8 cellular contexts compared by ENCODE assay signal in genomic region chr12:121110211-121110940, GRCh38. TPM values are rescaled to one million over a fixed set of nuclear protein-coding genes. Genes with fewer than 3 reads are reported as not detected.
DNase-seq lines count a peak whose midpoint lies in the region; ATAC-seq and TF ChIP-seq lines count a peak whose summit lies in the region.

No MANE protein-coding gene starts in this region.

- WGBS in aorta, 2 donors, result 49 to 54% methylated on average over 8 of the region's 8 CpGs

- no peak overlapping the region for H3K4me3 ChIP-seq in parathyroid adenoma (ENCODE audit: low read depth, low read length)
- H3K4me3 ChIP-seq in aorta (ENCODE audit: low read length in 2 of 2), result no peak overlapping the region

- DNase-seq in AML-193 (lab: John Stamatoyannopoulos, UW) (peak; percentile 52 to 71), KBM-7 (peak; percentile 67), RPMI8226 (peak; percentile 69), germinal center (ENCODE audit: low spot score) (peak; percentile 67), aorta (peak; percentile 57 to 79)
- peak; percentile 45 for DNase-seq in activated gamma-delta T cell treated with anti-CD3 and anti-CD28 coated beads, Interleukin-2, amount 50 U/mL, for 16 hours (ENCODE audit: low read depth)

- no peaks in the 10 kb centered on the region for H3K27me3 ChIP-seq in parathyroid adenoma (ENCODE audit: control insufficient read depth, insufficient read depth, low read length)
- H3K27me3 ChIP-seq in aorta (ENCODE audit: control insufficient read depth in 1 of 2, insufficient read depth in 2 of 2, low read length in 1 of 2), result no peaks in the 10 kb centered on the region

- H3K36me3 ChIP-seq in parathyroid adenoma (ENCODE audit: control insufficient read depth, insufficient read depth, low read length) (no peaks in the 10 kb centered on the region), aorta (ENCODE audit: control insufficient read depth in 1 of 2, insufficient read depth in 2 of 2, low read length in 1 of 2) (no peaks in the 10 kb centered on the region)

- peak; percentile 97 for TF ChIP-seq CTCF in parathyroid adenoma (IDR thresholded peaks at IDR 0.05)

- in situ Hi-C loops in KBM-7 (cut with MboI; ENCODE audit: low pct_unique_long_range_greater_than_20kb, low sequenced_read_pairs), result no loop called here

- H3K9ac ChIP-seq in parathyroid adenoma, result no peak overlapping the region

- H3K79me2 ChIP-seq in parathyroid adenoma, result no peaks in the 10 kb centered on the region

- H3K4me1 ChIP-seq in parathyroid adenoma, result no peaks in the 10 kb centered on the region
- H3K4me1 ChIP-seq in aorta (ENCODE audit: control insufficient read depth in 1 of 2, insufficient read depth in 2 of 2, low read length in 2 of 2), result no peaks in the 10 kb centered on the region

- H3K4me2 ChIP-seq in parathyroid adenoma (ENCODE audit: low read length), result no peak overlapping the region

- no peak overlapping the region for H2AFZ ChIP-seq in parathyroid adenoma

- intact Hi-C loops in aorta (cut with DNase I), result loop anchor here in 1 of 2 donors (10.0 kb wide), 1 partner anchor 776 kb away; no protein-coding TSS in a partner anchor

- H3K9me3 ChIP-seq in parathyroid adenoma (ENCODE audit: control insufficient read depth, low read length) (no peaks in the 10 kb centered on the region), aorta (ENCODE audit: control insufficient read depth, low read length) (no peaks in the 10 kb centered on the region)

- ATAC-seq in GM18870 (IDR thresholded peaks at IDR 0.05; ENCODE audit: unreplicated experiment) (peak; percentile 81), aorta (ENCODE audit: low FRiP score) (peak; percentile 84)

- no peak overlapping the region for H3K27ac ChIP-seq in parathyroid adenoma
- no peak overlapping the region for H3K27ac ChIP-seq in aorta (ENCODE audit: low read depth in 1 of 2, low read length in 2 of 2)

RNA-seq across cellular contexts. Expression of gene P2RX7, which starts 22.3 kb away (rescaled TPM):
- 10 to 100 TPM in 1 of 2 donors, 1 to 10 TPM in 1; 3.9 to 12.8 TPM for total RNA-seq in aorta
- polyA plus RNA-seq in aorta, result 1 to 10 TPM; 2.1 to 4.4 TPM
